18 cellular contexts compared by ENCODE assay signal in genomic region chr2:11933854-11934253, GRCh38.
A peak's percentile ranks its signal among the peaks of the same experiment; 100 is the strongest.
DNase-seq lines count a peak whose midpoint lies in the region; ATAC-seq, FAIRE-seq and TF ChIP-seq lines count a peak whose summit lies in the region.
"Had no signal": no experiment of that assay in that cellular context is flagged by ENCODE, and none has a peak within 500 bp of the region (broad histone marks: within the 10 kb centered on the region; RNA-seq: fewer than 3 reads in every experiment).

No MANE protein-coding gene starts in this region.

- no peak overlapping the region for H2BK120ac ChIP-seq in H1 (replicated peaks; ENCODE audit: low read depth, low read length)

- H4K91ac ChIP-seq in H1 (replicated peaks; ENCODE audit: insufficient read length, low read length), result no peak overlapping the region

- CTCF ChIA-PET in H1 (lab: Charles Lee; ENCODE audit: partially characterized antibody), result interaction anchor here (1.0 kb wide), 1 partner anchor 104 kb away, joined by 3 read pairs; no protein-coding TSS in a partner anchor

- H3K27me3 ChIP-seq in H1 (replicated peaks in 1 of 4; ENCODE audit: control insufficient read depth in 3 of 4, extremely low read depth in 1 of 4, insufficient read depth in 3 of 4, low read length in 3 of 4), result peaks cover 0 to 1% (median 0%) of the 10 kb centered on the region in 4 experiments; a peak in 1 of 7 replicates
- no peaks in the 10 kb centered on the region for H3K27me3 ChIP-seq in heart right ventricle
- H3K27me3 ChIP-seq: vagina had no signal

- H3K23ac ChIP-seq in H1 (ENCODE audit: insufficient read length), result no peak overlapping the region

- TF ChIP-seq EP300 in H1 (IDR thresholded peaks at IDR 0.05; ENCODE audit: borderline replicate concordance in 1 of 2, low read depth in 2 of 2, low read length in 2 of 2), result no peak

- H2AFZ ChIP-seq in H1 (ENCODE audit: low read length), result peak overlapping the region; percentile 58; the same call in 1 of the 2 replicates

- no peak overlapping the region for H3K4me3 ChIP-seq in H1 (ENCODE audit: extremely low read depth in 1 of 4, insufficient read depth in 2 of 4, low read depth in 3 of 4, low read length in 4 of 4)
- H3K4me3 ChIP-seq in heart right ventricle, result no peak overlapping the region
- H3K4me3 ChIP-seq: vagina had no signal

- no peak overlapping the region for H2BK20ac ChIP-seq in H1 (ENCODE audit: low read length)

- no peak overlapping the region for H3K18ac ChIP-seq in H1 (ENCODE audit: extremely low read depth, low read length)

- H4K20me1 ChIP-seq in H1 (replicated peaks in 1 of 2; ENCODE audit: control insufficient read depth in 1 of 2, insufficient read depth in 2 of 2, low read length in 2 of 2), result no peaks in the 10 kb centered on the region

- no peak overlapping the region for H3K14ac ChIP-seq in H1 (ENCODE audit: insufficient read length)

- H3K4me2 ChIP-seq in H1 (ENCODE audit: insufficient read depth in 1 of 2, low read depth in 2 of 2, low read length in 2 of 2), result no peak overlapping the region

- no peak overlapping the region for H2BK5ac ChIP-seq in H1 (ENCODE audit: low read depth, low read length)

- H3K4me1 ChIP-seq in H1 (replicated peaks in 1 of 4; ENCODE audit: control insufficient read depth in 3 of 4, insufficient read depth in 4 of 4, low read length in 3 of 4) (no peaks in the 10 kb centered on the region), heart right ventricle (peaks cover 0 to 18% (median 0%) of the 10 kb centered on the region in 9 donors)
- H3K4me1 ChIP-seq: vagina had no signal

- H3K4ac ChIP-seq in H1 (replicated peaks; ENCODE audit: insufficient read length, low read depth, low read length), result no peak overlapping the region

- H4K5ac ChIP-seq in H1 (ENCODE audit: insufficient read length, low read depth, low read length), result no peak overlapping the region

- POLR2A ChIA-PET in H1 (lab: Charles Lee; ENCODE audit: partially characterized antibody), result no interaction called here

- no peak overlapping the region for H3K9ac ChIP-seq in H1 (replicated peaks in 1 of 4; ENCODE audit: extremely low read depth in 1 of 4, low read depth in 3 of 4, low read length in 3 of 4)

- no peak for TF ChIP-seq RAD21 in H1 (IDR thresholded peaks at IDR 0.05 in 1 of 2, conservative IDR thresholded peaks at IDR 0.05 in 1 of 2; ENCODE audit: low read depth in 2 of 2, low read length in 2 of 2)

- no peak overlapping the region for H2BK15ac ChIP-seq in H1 (ENCODE audit: low read length)

- no peak for FAIRE-seq in H1 (lab: Jason Lieb, UNC)
- FAIRE-seq: kidney had no signal

- no peak overlapping the region for H3K27ac ChIP-seq in H1 (ENCODE audit: low read depth, low read length)
- H3K27ac ChIP-seq in heart right ventricle, result no peak overlapping the region
- H3K27ac ChIP-seq: C4-2B, vagina had no signal

- H3K36me3 ChIP-seq in H1 (ENCODE audit: control insufficient read depth in 2 of 4, insufficient read depth in 4 of 4, low read length in 3 of 4), result no peaks in the 10 kb centered on the region
- H3K36me3 ChIP-seq in heart right ventricle, result no peaks in the 10 kb centered on the region
- H3K36me3 ChIP-seq: vagina had no signal

- DNase-seq in H1 (ENCODE audit: low read depth in 1 of 2, low spot score in 2 of 2) (no peak), Right ventricle myocardium inferior (ENCODE audit: missing footprints) (no peak), DMS114 treated with DMSO at 0.1 percent for 48 hours (lab: John Stamatoyannopoulos, UW; ENCODE audit: unreplicated experiment) (no peak), heart right ventricle (no peak)
- DNase-seq in activated T-cell treated with anti-CD3 and anti-CD28 coated beads, Interleukin-2, amount 50 U/mL, for 1 hour, result no peak
- DNase-seq: activated CD4-positive, alpha-beta T cell treated with anti-CD3 and anti-CD28 coated beads, Interleukin-2, amount 50 U/mL, for 48 hours; dermis blood vessel endothelial cell; GF-D8; GOT3; kidney; NCI-H1092 treated with DMSO at 0.1 percent for 48 hours; T-cell had no signal

- TF ChIP-seq CTCF in H1 (IDR thresholded peaks at IDR 0.05; ENCODE audit: control extremely low read depth in 1 of 3, insufficient read depth in 1 of 3, low read depth in 1 of 3, low read length in 3 of 3) (no peak), heart right ventricle (IDR thresholded peaks at IDR 0.05) (no peak)

- no peaks in the 10 kb centered on the region for H3K79me1 ChIP-seq in H1 (ENCODE audit: low read depth, low read length)

- no peak for TF ChIP-seq POLR2A in H1 (IDR thresholded peaks at IDR 0.05; ENCODE audit: control extremely low read depth in 1 of 2, low read depth in 2 of 2, low read length in 2 of 2)

- no peak overlapping the region for H2BK12ac ChIP-seq in H1 (ENCODE audit: low read depth, low read length)

- H2AK5ac ChIP-seq in H1 (ENCODE audit: low read depth, low read length), result no peak overlapping the region

- intact Hi-C loops in Right ventricle myocardium inferior (cut with DNase I), result no loop called here
- intact Hi-C loops in heart right ventricle (cut with DNase I), result no loop called here

- no peaks in the 10 kb centered on the region for H3K23me2 ChIP-seq in H1 (ENCODE audit: low read depth, low read length)

- no peak overlapping the region for H3K56ac ChIP-seq in H1 (replicated peaks; ENCODE audit: insufficient read length, low read depth, low read length)

- no peak overlapping the region for H4K8ac ChIP-seq in H1 (ENCODE audit: extremely low read depth, insufficient read depth, low read length)

- ATAC-seq in GM18861 (IDR thresholded peaks at IDR 0.05; ENCODE audit: unreplicated experiment) (peak; percentile 81), GM21528 (IDR thresholded peaks at IDR 0.05; ENCODE audit: low FRiP score, unreplicated experiment) (peak; percentile 77), HG03175 (IDR thresholded peaks at IDR 0.05; ENCODE audit: unreplicated experiment) (peak; percentile 84), Right ventricle myocardium inferior (no peak), heart right ventricle (no peak)
- ATAC-seq: natural killer cell treated with Interleukin-12 subunit alpha and Interleukin-12 subunit beta and Interleukin-15 and Interleukin-18, amount 100 ng/mL, for 72 hours; T-cell had no signal

- no peaks in the 10 kb centered on the region for H3K79me2 ChIP-seq in H1 (ENCODE audit: control insufficient read depth in 1 of 2, insufficient read depth in 2 of 2, low read length in 2 of 2)

- H3K9me3 ChIP-seq in H1 (ENCODE audit: insufficient read depth in 2 of 2, low read depth in 1 of 2, low read length in 1 of 2) (no peaks in the 10 kb centered on the region), heart right ventricle (no peaks in the 10 kb centered on the region)
- H3K9me3 ChIP-seq: vagina had no signal

- 94% methylated on average over 3 of the region's 3 CpGs; no CpG with 5 or more reads in 1 of the 2 experiments for WGBS in H1 (ENCODE audit: extremely low coverage in 1 of 2, insufficient coverage in 1 of 2, insufficient read length in 1 of 2, insufficient replicate concordance in 2 of 2, low coverage in 1 of 2, low lambda C conversion rate in 2 of 2, missing lambda C conversion rate in 1 of 2), 2 experiments
- WGBS in heart right ventricle, 2 donors, result 94 to 97% methylated on average over 3 of the region's 3 CpGs

TF ChIP-seq in H1, 55 proteins besides CTCF, POLR2A, EP300 and RAD21:
- no peak for TF ChIP-seq SIRT6 (IDR thresholded peaks at IDR 0.05; ENCODE audit: low read length)
- TF ChIP-seq SRF (IDR thresholded peaks at IDR 0.05; ENCODE audit: low read depth, low read length), result no peak
- TF ChIP-seq SIN3A (conservative IDR thresholded peaks at IDR 0.05 in 1 of 2, IDR thresholded peaks at IDR 0.05 in 1 of 2; ENCODE audit: low read depth in 1 of 2, low read length in 2 of 2), result no peak
- TF ChIP-seq MAX (IDR thresholded peaks at IDR 0.05), result no peak
- TF ChIP-seq YY1 (IDR thresholded peaks at IDR 0.05; ENCODE audit: low read depth, low read length), result no peak
- no peak for TF ChIP-seq SIX5 (IDR thresholded peaks at IDR 0.05; ENCODE audit: low read depth, low read length)

Comparison
In these comparisons a context has a peak if more than half of its experiments do, and no peak if none do; other contexts are left out.
1. ATAC-seq: peak in GM18861 (single experiment), GM21528 (single experiment) and HG03175 (single experiment); none in Right ventricle myocardium inferior (single experiment) and heart right ventricle (0 of 8).